In the genomic region with DNA sequence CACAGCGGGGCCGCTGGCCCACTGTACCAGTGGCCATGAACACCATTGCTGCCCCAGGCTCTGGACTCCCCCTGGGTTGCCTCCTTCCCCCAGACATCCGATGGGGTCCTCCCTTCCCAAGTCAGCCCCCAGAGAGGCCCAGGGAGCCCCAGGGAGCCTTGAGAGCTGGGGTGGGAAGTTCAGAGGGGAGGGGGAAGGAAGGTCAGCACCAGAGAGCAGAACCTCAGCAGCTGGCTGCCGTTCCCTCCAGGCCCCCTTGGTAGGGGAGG, we compare ENCODE assay signal across 8 cellular contexts. TPM values are rescaled to one million over a fixed set of nuclear protein-coding genes. Genes with fewer than 3 reads are reported as not detected.
DNase-seq lines count a peak whose midpoint lies in the region; ATAC-seq and TF ChIP-seq lines count a peak whose summit lies in the region.

No MANE protein-coding gene starts in this region.

- peak overlapping the region; percentile 93 to 99 (median 98) for H3K27ac Mint-ChIP-seq in CD14-positive monocyte
- peak overlapping the region; percentile 80 to 100 (median 98) for H3K27ac Mint-ChIP-seq in naive thymus-derived CD4-positive, alpha-beta T cell

- no peaks in the 10 kb centered on the region for H3K36me3 ChIP-seq in body of pancreas (replicated peaks in 1 of 2; ENCODE audit: insufficient read depth in 1 of 2, low read depth in 2 of 2)
- peaks cover 0 to 7% (median 0%) of the 10 kb centered on the region in 3 experiments for H3K36me3 ChIP-seq in naive thymus-derived CD4-positive, alpha-beta T cell (ENCODE audit: control insufficient read depth in 2 of 3, insufficient read depth in 3 of 3, low read length in 3 of 3)

- peak; percentile 0 for ATAC-seq in HG03378 (IDR thresholded peaks at IDR 0.05; ENCODE audit: unreplicated experiment)
- no peak for ATAC-seq in body of pancreas
- no peak for ATAC-seq in naive thymus-derived CD4-positive, alpha-beta T cell
- ATAC-seq in HG03039 (IDR thresholded peaks at IDR 0.05; ENCODE audit: unreplicated experiment) = no peak

- peaks cover 29% of the 10 kb centered on the region for H3K4me1 ChIP-seq in body of pancreas
- peaks cover 22 to 27% of the 10 kb centered on the region in 2 donors for H3K4me1 ChIP-seq in naive thymus-derived CD4-positive, alpha-beta T cell (ENCODE audit: control insufficient read depth in 2 of 2, insufficient read depth in 2 of 2, low read length in 2 of 2)

- no peaks in the 10 kb centered on the region for H3K27me3 ChIP-seq in body of pancreas
- H3K27me3 ChIP-seq in naive thymus-derived CD4-positive, alpha-beta T cell (ENCODE audit: control insufficient read depth in 2 of 2, insufficient read depth in 2 of 2, low read length in 2 of 2) = no peaks in the 10 kb centered on the region

- WGBS in body of pancreas, 2 donors = no CpG with 5 or more reads among the region's 4 CpGs

- H3K27me3 Mint-ChIP-seq in CD14-positive monocyte (ENCODE audit: low read depth in 3 of 3) = peaks cover 0 to 34% (median under 1%) of the 10 kb centered on the region in 3 donors
- H3K27me3 Mint-ChIP-seq in naive thymus-derived CD4-positive, alpha-beta T cell = no peaks in the 10 kb centered on the region

- H3K4me3 Mint-ChIP-seq in CD14-positive monocyte = peak overlapping the region; percentile 83 to 85
- H3K4me3 Mint-ChIP-seq in naive thymus-derived CD4-positive, alpha-beta T cell = peak overlapping the region; percentile 89 to 95 (median 92)

- peaks cover 37% of the 10 kb centered on the region for H3K4me1 Mint-ChIP-seq in CD14-positive monocyte
- peaks cover 0 to 79% (median 27%) of the 10 kb centered on the region in 7 donors for H3K4me1 Mint-ChIP-seq in naive thymus-derived CD4-positive, alpha-beta T cell

- TF ChIP-seq POLR2A in body of pancreas (IDR thresholded peaks at IDR 0.05) = no peak

- TF ChIP-seq CTCF in CD14-positive monocyte (IDR thresholded peaks at IDR 0.05) = no peak
- TF ChIP-seq CTCF in body of pancreas (IDR thresholded peaks at IDR 0.05) = no peak

- no peak overlapping the region for H3K4me3 ChIP-seq in body of pancreas
- peak overlapping the region; percentile 81 for H3K4me3 ChIP-seq in naive thymus-derived CD4-positive, alpha-beta T cell (ENCODE audit: low read length)

- H3K9me3 Mint-ChIP-seq in CD14-positive monocyte = peaks cover 0 to 17% (median 6%) of the 10 kb centered on the region in 7 donors
- peaks cover 0 to 2% (median 0%) of the 10 kb centered on the region in 11 donors for H3K9me3 Mint-ChIP-seq in naive thymus-derived CD4-positive, alpha-beta T cell

- CTCF ChIA-PET in naive thymus-derived CD4-positive, alpha-beta T cell (lab: Charles Lee) = interaction anchor here (0.6 to 13.2 kb wide), 5 partner anchors 17 to 562 kb away, joined by 3 to 168 read pairs (median 3); a partner anchor contains a TSS

- no peaks in the 10 kb centered on the region for H3K9me3 ChIP-seq in body of pancreas
- H3K9me3 ChIP-seq in naive thymus-derived CD4-positive, alpha-beta T cell (ENCODE audit: control insufficient read depth in 2 of 3, low read length in 3 of 3) = no peaks in the 10 kb centered on the region

- DNase-seq in CD14-positive monocyte (ENCODE audit: low spot score) = no peak
- no peak for DNase-seq in body of pancreas
- no peak for DNase-seq in naive thymus-derived CD4-positive, alpha-beta T cell
- no peak for DNase-seq in SK-N-DZ (ENCODE audit: low spot score)
- DNase-seq in dermis blood vessel endothelial cell = no peak
- no peak for DNase-seq in foreskin melanocyte

- H3K36me3 Mint-ChIP-seq in CD14-positive monocyte = peaks cover 12 to 32% of the 10 kb centered on the region in 2 donors
- H3K36me3 Mint-ChIP-seq in naive thymus-derived CD4-positive, alpha-beta T cell = peaks cover 0 to 23% (median 0%) of the 10 kb centered on the region in 5 donors

- H3K27ac ChIP-seq in body of pancreas = peak overlapping the region in 3 of 4 donors; percentile 76 to 96 (median 95)
- peak overlapping the region; percentile 98 for H3K27ac ChIP-seq in naive thymus-derived CD4-positive, alpha-beta T cell (ENCODE audit: low read depth, low read length)

- POLR2A ChIA-PET in naive thymus-derived CD4-positive, alpha-beta T cell (lab: Charles Lee) = interaction anchor here (1.0 to 17.4 kb wide), 16 partner anchors 16 to 518 kb away, joined by 3 to 384 read pairs (median 6); a partner anchor contains a TSS

- intact Hi-C loops in CD14-positive monocyte (cut with micrococcal nuclease) = loop anchor here (5.0 to 10.0 kb wide), 4 partner anchors 132 to 204 kb away; a partner anchor contains a TSS
- intact Hi-C loops in body of pancreas (cut with DNase I) = no loop called here
- intact Hi-C loops in naive thymus-derived CD4-positive, alpha-beta T cell (cut with micrococcal nuclease) = loop anchor here (1.0 to 10.0 kb wide), 7 partner anchors 9 to 568 kb away; a partner anchor contains a TSS

RNA-seq across cellular contexts. Expression of a gene that starts 0.5 kb away (rescaled TPM):
- polyA plus RNA-seq in CD14-positive monocyte = 10 to 100 TPM; 51.5 to 64.4 TPM
- total RNA-seq in body of pancreas (10 to 100 TPM in 1 of 2 donors, 1 to 10 TPM in 1; 8.6 to 16.6 TPM), dermis blood vessel endothelial cell (16.0 and 27.2 TPM in 2 replicates)
- 100 to 1,000 TPM; 310 to 439 (median 377) TPM for total RNA-seq in naive thymus-derived CD4-positive, alpha-beta T cell
- polyA plus RNA-seq in naive thymus-derived CD4-positive, alpha-beta T cell = 100 to 1,000 TPM in 1 of 2 donors, 10 to 100 TPM in 1; 82.5 to 147 TPM
- 10.6 and 14.9 TPM in 2 replicates for polyA plus RNA-seq in SK-N-DZ (2014; cell fraction: cytosol; rRNA removed)
- 128 and 146 TPM in 2 replicates for polyA plus RNA-seq in SK-N-DZ (2014; cell fraction: nucleus; rRNA removed)

RNA-seq across cellular contexts. Expression of a gene that starts 8.3 kb away (rescaled TPM):
- polyA plus RNA-seq in CD14-positive monocyte = 10 to 100 TPM; 46.7 to 47.9 TPM
- total RNA-seq in body of pancreas (10 to 100 TPM; 30.3 to 74.7 TPM), dermis blood vessel endothelial cell (70.6 and 88.2 TPM in 2 replicates)
- total RNA-seq in naive thymus-derived CD4-positive, alpha-beta T cell = 10 to 100 TPM; 45.2 to 79.7 (median 75.6) TPM
- polyA plus RNA-seq in naive thymus-derived CD4-positive, alpha-beta T cell = 10 to 100 TPM; 37.6 to 47.2 TPM
- polyA plus RNA-seq in SK-N-DZ (2014; cell fraction: cytosol; rRNA removed) = 135 and 149 TPM in 2 replicates
- polyA plus RNA-seq in SK-N-DZ (2014; cell fraction: nucleus; rRNA removed) = 176 and 329 TPM in 2 replicates

RNA-seq across cellular contexts. Expression of a gene that starts 17.9 kb away (rescaled TPM):
- polyA plus RNA-seq in CD14-positive monocyte = 1 to 10 TPM; 2.7 to 3.8 TPM
- 1 to 10 TPM in 1 of 2 donors, under 1 TPM in 1; 0.66 to 6.0 TPM for total RNA-seq in body of pancreas
- 10 to 100 TPM; 14.8 to 32.7 (median 27.7) TPM for total RNA-seq in naive thymus-derived CD4-positive, alpha-beta T cell
- 1 to 10 TPM in 1 of 2 donors, under 1 TPM in 1; 0.47 to 1.3 TPM for polyA plus RNA-seq in naive thymus-derived CD4-positive, alpha-beta T cell
- 5.3 and 8.1 TPM in 2 replicates for polyA plus RNA-seq in SK-N-DZ (2014; cell fraction: cytosol; rRNA removed)
- polyA plus RNA-seq in SK-N-DZ (2014; cell fraction: nucleus; rRNA removed) = 24.6 and 28.8 TPM in 2 replicates
- total RNA-seq in dermis blood vessel endothelial cell = 12.1 and 27.4 TPM in 2 replicates

RNA-seq across cellular contexts. Expression of a gene that starts 22.1 kb away (rescaled TPM):
- polyA plus RNA-seq in CD14-positive monocyte = under 1 TPM in 1 of 2 donors, not detected in 1; 0.14 TPM
- total RNA-seq in body of pancreas (under 1 TPM; 0.66 to 0.78 TPM), dermis blood vessel endothelial cell (4.7 and 6.3 TPM in 2 replicates)
- total RNA-seq in naive thymus-derived CD4-positive, alpha-beta T cell = under 1 TPM in 1 of 5 experiments, not detected in 4; 0.29 TPM
- not detected for polyA plus RNA-seq in naive thymus-derived CD4-positive, alpha-beta T cell
- not detected in 2 replicates for polyA plus RNA-seq in SK-N-DZ (2014; cell fraction: cytosol; rRNA removed)
- 0.22 TPM in 1 of 2 replicates, not detected in the other for polyA plus RNA-seq in SK-N-DZ (2014; cell fraction: nucleus; rRNA removed)

RNA-seq across cellular contexts. Expression of a gene that starts 40.6 kb away (rescaled TPM):
- not detected for polyA plus RNA-seq in CD14-positive monocyte
- total RNA-seq in body of pancreas = 1 to 10 TPM; 1.8 to 7.9 TPM
- total RNA-seq in naive thymus-derived CD4-positive, alpha-beta T cell = 1 to 10 TPM in 3 of 5 experiments, under 1 TPM in 1, not detected in 1; 0.81 to 9.2 (median 1.3) TPM
- polyA plus RNA-seq in naive thymus-derived CD4-positive, alpha-beta T cell = under 1 TPM in 1 of 2 donors, not detected in 1; 0.16 TPM
- polyA plus RNA-seq in SK-N-DZ (2014; cell fraction: cytosol; rRNA removed) = 45.6 and 63.6 TPM in 2 replicates
- 53.1 and 95.1 TPM in 2 replicates for polyA plus RNA-seq in SK-N-DZ (2014; cell fraction: nucleus; rRNA removed)
- 1.1 and 2.4 TPM in 2 replicates for total RNA-seq in dermis blood vessel endothelial cell

Comparison
In these comparisons a context has a peak if more than half of its experiments do, and no peak if none do; other contexts are left out.
1. RNA of a gene that starts 0.5 kb away (total RNA-seq): 310 to 439 TPM in naive thymus-derived CD4-positive, alpha-beta T cell; 8.6 to 16.6 TPM in body of pancreas and 16.0 to 27.2 TPM in dermis blood vessel endothelial cell; every median in the first group is over 10 times any median in the second.